In the genomic region with DNA sequence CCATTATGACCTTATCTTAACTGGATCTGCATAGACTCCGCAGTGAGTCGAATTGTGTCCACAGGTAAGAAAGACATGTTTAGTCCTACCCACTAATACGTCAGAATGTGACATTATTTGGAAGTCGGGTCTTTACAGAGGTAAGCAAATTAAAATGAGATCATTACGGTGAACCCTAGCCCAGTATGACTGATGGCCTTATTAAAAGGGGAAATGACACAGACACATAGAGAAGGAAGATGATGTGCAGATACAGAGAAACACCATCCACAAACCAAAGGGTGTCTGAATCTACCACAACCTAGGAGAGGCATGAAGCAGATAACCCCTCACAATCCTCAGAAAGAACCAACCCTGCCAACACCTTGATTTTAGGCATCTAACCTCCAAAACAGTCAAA, we compare ENCODE assay signal across 27 cellular contexts.
"Had no signal": no experiment of that assay in that cellular context is flagged by ENCODE, and none has a peak within 500 bp of the region (broad histone marks: within the 10 kb centered on the region; RNA-seq: fewer than 3 reads in every experiment).

No MANE protein-coding gene starts in this region.

- FAIRE-seq: islet of Langerhans had no signal

- H3K4me3 ChIP-seq: coronary artery, esophagus squamous epithelium, heart right ventricle, left lung, ovary, psoas muscle, skin epidermis, spleen, suprapubic skin, transverse colon, vagina had no signal

- H3K4me1 ChIP-seq: esophagus squamous epithelium, heart right ventricle, left lung, psoas muscle, spleen, suprapubic skin, vagina had no signal

- H3K36me3 ChIP-seq: ovary, suprapubic skin, transverse colon, vagina had no signal

- H3K9me3 ChIP-seq: esophagus squamous epithelium, ovary, transverse colon had no signal

- H3K4me1 Mint-ChIP-seq: natural killer cell; stimulated activated naive CD8-positive, alpha-beta T cell treated with anti-CD3 and anti-CD28 coated beads, Interleukin-15, amount 100 ng/mL, for 72 hours had no signal

- DNase-seq: dermis blood vessel endothelial cell; effector memory CD4-positive, alpha-beta T cell; erythroblast; esophagus squamous epithelium; foreskin melanocyte; glutamatergic neuron; heart right ventricle; hippocampal formation; left cardiac atrium; left lung; mammary epithelial cell; natural killer cell; occipital lobe; ovary; posterior cingulate gyrus; psoas muscle; right cardiac atrium; spleen; stimulated activated CD4-positive, alpha-beta T cell treated with anti-CD3 and anti-CD28 coated beads, Interleukin-4, amount 100 ng/mL, for 4 hours; stimulated activated naive CD4-positive, alpha-beta T cell; stimulated activated naive CD8-positive, alpha-beta T cell treated with anti-CD3 and anti-CD28 coated beads, Interleukin-15, amount 100 ng/mL, for 72 hours; transverse colon had no signal

- H3K27ac ChIP-seq: coronary artery, esophagus squamous epithelium, heart right ventricle, left lung, ovary, psoas muscle, skin epidermis, spleen, suprapubic skin, transverse colon, vagina had no signal

- H3K4me3 Mint-ChIP-seq: natural killer cell; stimulated activated naive CD8-positive, alpha-beta T cell treated with anti-CD3 and anti-CD28 coated beads, Interleukin-15, amount 100 ng/mL, for 72 hours had no signal

- ATAC-seq: heart right ventricle; left cardiac atrium; left lung; natural killer cell; psoas muscle; right cardiac atrium; stimulated activated naive CD8-positive, alpha-beta T cell treated with anti-CD3 and anti-CD28 coated beads, Interleukin-15, amount 100 ng/mL, for 72 hours had no signal

- H3K27ac Mint-ChIP-seq: natural killer cell; stimulated activated naive CD8-positive, alpha-beta T cell treated with anti-CD3 and anti-CD28 coated beads, Interleukin-15, amount 100 ng/mL, for 72 hours had no signal

- H3K27me3 ChIP-seq: heart right ventricle, left lung, ovary, suprapubic skin, transverse colon, vagina had no signal
